Comparison of ENCODE assay signal across 9 cellular contexts in the genomic region with DNA sequence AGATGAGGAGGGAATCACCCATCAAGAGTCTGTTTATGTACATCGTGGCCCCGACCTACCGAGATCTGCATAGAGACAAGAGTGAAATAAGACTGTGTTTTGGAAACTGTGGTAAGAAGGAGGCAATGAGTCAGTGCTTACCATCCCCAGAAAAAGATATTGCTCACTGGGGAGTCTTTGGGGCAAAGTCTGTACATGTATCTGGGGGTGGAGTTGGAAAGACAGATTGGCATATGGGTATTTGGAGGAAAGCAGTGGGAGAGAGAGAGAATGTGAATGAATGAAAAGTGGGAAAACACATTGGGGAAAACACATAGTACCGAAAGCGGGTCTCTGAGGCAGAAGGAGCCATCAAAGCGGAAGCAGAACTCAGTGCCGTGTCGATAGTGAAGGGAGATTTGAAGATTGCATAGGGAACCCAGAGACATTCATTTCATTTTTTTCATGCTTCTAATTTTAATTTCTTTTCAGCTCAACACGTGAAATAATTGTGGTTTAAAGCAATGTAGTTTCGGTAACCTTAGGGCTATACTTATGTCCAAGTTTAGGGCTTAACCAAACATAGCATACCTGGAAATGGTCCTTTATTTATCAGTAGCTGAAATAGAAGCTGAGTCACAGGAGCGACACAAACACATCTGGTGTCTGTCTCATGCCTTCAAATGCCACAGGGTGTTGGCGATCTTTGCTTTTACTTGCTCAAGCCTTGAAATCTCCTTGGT.
A peak's percentile ranks its signal among the peaks of the same experiment; 100 is the strongest.
DNase-seq lines count a peak whose midpoint lies in the region; ATAC-seq and TF ChIP-seq lines count a peak whose summit lies in the region.
"Had no signal": no experiment of that assay in that cellular context is flagged by ENCODE, and none has a peak within 500 bp of the region (broad histone marks: within the 10 kb centered on the region; RNA-seq: fewer than 3 reads in every experiment).

No MANE protein-coding gene starts in this region.

- CTCF ChIA-PET in activated CD8-positive, alpha-beta T cell treated with anti-CD3 and anti-CD28 coated beads, Interleukin-2, amount 10 ng/mL, durations not matched to agents 7 days and 5 days (lab: Charles Lee), result interaction anchor here (0.6 to 2.7 kb wide), 12 partner anchors 8 to 134 kb away, joined by 3 to 7 read pairs (median 4); a partner anchor contains a TSS

- TF ChIP-seq CTCF in DOHH2 (IDR thresholded peaks at IDR 0.05; ENCODE audit: low read depth, low read length, poor library complexity, severe bottlenecking), result no peak

- H3K4me2 ChIP-seq in DOHH2 (ENCODE audit: low read length), result peak overlapping the region; percentile 55
- peak overlapping the region; percentile 54 for H3K4me2 ChIP-seq in Karpas-422 (ENCODE audit: low read depth, low read length, poor library complexity, severe bottlenecking)

- POLR2A ChIA-PET in activated CD8-positive, alpha-beta T cell treated with anti-CD3 and anti-CD28 coated beads, Interleukin-2, amount 10 ng/mL, durations not matched to agents 7 days and 5 days (lab: Charles Lee), result interaction anchor here (0.6 to 2.5 kb wide), 8 partner anchors 9 to 126 kb away, joined by 3 to 14 read pairs (median 4); a partner anchor contains a TSS

- peak overlapping the region; percentile 40 for H3K4me3 ChIP-seq in DOHH2 (ENCODE audit: low read length)
- H3K4me3 ChIP-seq in Karpas-422 (ENCODE audit: low read length), result peak overlapping the region; percentile 45; the same call in 1 of the 2 replicates
- H3K4me3 ChIP-seq: lung had no signal

- peak; percentile 54 for DNase-seq in Karpas-422
- peak; percentile 70 for DNase-seq in activated CD8-positive, alpha-beta T cell treated with anti-CD3 and anti-CD28 coated beads, Interleukin-2, amount 10 ng/mL, durations not matched to agents 7 days and 5 days
- peak; percentile 40 for DNase-seq in germinal center (ENCODE audit: low spot score)
- DNase-seq in NCI-H2196 treated with DMSO at 0.1 percent for 48 hours (lab: John Stamatoyannopoulos, UW; ENCODE audit: unreplicated experiment), result no peak
- no peak for DNase-seq in GOT3 (lab: John Stamatoyannopoulos, UW)

- H3K9me2 ChIP-seq in DOHH2 (replicated peaks; ENCODE audit: control insufficient read depth, low read length) (no peaks in the 10 kb centered on the region), Karpas-422 (replicated peaks; ENCODE audit: insufficient read depth, low read length) (no peaks in the 10 kb centered on the region)

- H3K27ac Mint-ChIP-seq in activated CD8-positive, alpha-beta T cell treated with anti-CD3 and anti-CD28 coated beads, Interleukin-2, amount 10 ng/mL, durations not matched to agents 7 days and 5 days, result peak overlapping the region; percentile 86
- H3K27ac Mint-ChIP-seq in stimulated activated naive CD8-positive, alpha-beta T cell treated with anti-CD3 and anti-CD28 coated beads, Interleukin-15, Interleukin-2, amounts not matched to agents 100 ng/mL and 50 ng/mL, for 24 hours, result peak overlapping the region; percentile 96

- ATAC-seq in GM21528 (IDR thresholded peaks at IDR 0.05; ENCODE audit: low FRiP score, unreplicated experiment), result peak; percentile 73
- peak; percentile 87 for ATAC-seq in activated CD8-positive, alpha-beta T cell treated with anti-CD3 and anti-CD28 coated beads, Interleukin-2, amount 10 ng/mL, durations not matched to agents 7 days and 5 days

- H3K9ac ChIP-seq in Karpas-422 (ENCODE audit: low read length), result peak overlapping the region; percentile 47

- H3K79me2 ChIP-seq in DOHH2 (ENCODE audit: control insufficient read depth, low read length) (no peaks in the 10 kb centered on the region), Karpas-422 (ENCODE audit: low read length) (no peaks in the 10 kb centered on the region)

- H3K9me3 ChIP-seq in DOHH2 (ENCODE audit: control insufficient read depth, insufficient read depth, low read length), result no peaks in the 10 kb centered on the region
- no peaks in the 10 kb centered on the region for H3K9me3 ChIP-seq in Karpas-422 (ENCODE audit: low read length)

- peaks cover 11% of the 10 kb centered on the region for H3K27me3 ChIP-seq in DOHH2 (ENCODE audit: control insufficient read depth, low read length)
- H3K27me3 ChIP-seq in Karpas-422 (ENCODE audit: low read length), result peaks cover 2% of the 10 kb centered on the region; the same call in 1 of the 2 replicates

- peak overlapping the region; percentile 83 for H2AFZ ChIP-seq in Karpas-422 (ENCODE audit: low read length)

- H3K9me3 Mint-ChIP-seq in activated CD8-positive, alpha-beta T cell treated with anti-CD3 and anti-CD28 coated beads, Interleukin-2, amount 10 ng/mL, durations not matched to agents 7 days and 5 days (ENCODE audit: insufficient read depth), result no peaks in the 10 kb centered on the region
- peaks cover 3% of the 10 kb centered on the region for H3K9me3 Mint-ChIP-seq in stimulated activated naive CD8-positive, alpha-beta T cell treated with anti-CD3 and anti-CD28 coated beads, Interleukin-15, Interleukin-2, amounts not matched to agents 100 ng/mL and 50 ng/mL, for 24 hours

- H3F3A ChIP-seq in DOHH2 (ENCODE audit: control insufficient read depth, insufficient read depth), result no peaks in the 10 kb centered on the region

- peaks cover 2% of the 10 kb centered on the region for H3K27me3 Mint-ChIP-seq in activated CD8-positive, alpha-beta T cell treated with anti-CD3 and anti-CD28 coated beads, Interleukin-2, amount 10 ng/mL, durations not matched to agents 7 days and 5 days (ENCODE audit: low read depth)
- peaks cover 9% of the 10 kb centered on the region for H3K27me3 Mint-ChIP-seq in stimulated activated naive CD8-positive, alpha-beta T cell treated with anti-CD3 and anti-CD28 coated beads, Interleukin-15, Interleukin-2, amounts not matched to agents 100 ng/mL and 50 ng/mL, for 24 hours

- peaks cover 50% of the 10 kb centered on the region for H3K4me1 Mint-ChIP-seq in activated CD8-positive, alpha-beta T cell treated with anti-CD3 and anti-CD28 coated beads, Interleukin-2, amount 10 ng/mL, durations not matched to agents 7 days and 5 days (ENCODE audit: low read depth)
- peaks cover 88% of the 10 kb centered on the region for H3K4me1 Mint-ChIP-seq in stimulated activated naive CD8-positive, alpha-beta T cell treated with anti-CD3 and anti-CD28 coated beads, Interleukin-15, Interleukin-2, amounts not matched to agents 100 ng/mL and 50 ng/mL, for 24 hours (ENCODE audit: low read depth)

- no peak overlapping the region for H3K27ac ChIP-seq in DOHH2 (ENCODE audit: low read depth, low read length)
- H3K27ac ChIP-seq in Karpas-422 (ENCODE audit: low read length), result no peak overlapping the region

- H3K36me3 ChIP-seq in DOHH2 (ENCODE audit: control insufficient read depth, low read length), result no peaks in the 10 kb centered on the region
- no peaks in the 10 kb centered on the region for H3K36me3 ChIP-seq in Karpas-422 (ENCODE audit: insufficient read depth, low read length)

- H3K4me1 ChIP-seq in DOHH2 (ENCODE audit: control insufficient read depth, low read length) (peaks cover 34% of the 10 kb centered on the region), Karpas-422 (ENCODE audit: low read length) (peaks cover 18% of the 10 kb centered on the region)

- H3K36me3 Mint-ChIP-seq in activated CD8-positive, alpha-beta T cell treated with anti-CD3 and anti-CD28 coated beads, Interleukin-2, amount 10 ng/mL, durations not matched to agents 7 days and 5 days (ENCODE audit: low read depth), result peaks cover 12% of the 10 kb centered on the region
- H3K36me3 Mint-ChIP-seq in stimulated activated naive CD8-positive, alpha-beta T cell treated with anti-CD3 and anti-CD28 coated beads, Interleukin-15, Interleukin-2, amounts not matched to agents 100 ng/mL and 50 ng/mL, for 24 hours (ENCODE audit: low read depth), result no peaks in the 10 kb centered on the region

- peak overlapping the region; percentile 62 for H3K4me3 Mint-ChIP-seq in activated CD8-positive, alpha-beta T cell treated with anti-CD3 and anti-CD28 coated beads, Interleukin-2, amount 10 ng/mL, durations not matched to agents 7 days and 5 days
- H3K4me3 Mint-ChIP-seq in stimulated activated naive CD8-positive, alpha-beta T cell treated with anti-CD3 and anti-CD28 coated beads, Interleukin-15, Interleukin-2, amounts not matched to agents 100 ng/mL and 50 ng/mL, for 24 hours, result peak overlapping the region; percentile 75

- H4K20me1 ChIP-seq in DOHH2 (ENCODE audit: control insufficient read depth, insufficient read depth, low read depth, low read length), result no peaks in the 10 kb centered on the region
- H4K20me1 ChIP-seq in Karpas-422 (ENCODE audit: insufficient read depth, low read depth, low read length), result no peaks in the 10 kb centered on the region

Comparison
In these comparisons a context has a peak if more than half of its experiments do, and no peak if none do; other contexts are left out.
1. DNase-seq: peak in Karpas-422 (single experiment), activated CD8-positive, alpha-beta T cell treated with anti-CD3 and anti-CD28 coated beads, Interleukin-2, amount 10 ng/mL, durations not matched to agents 7 days and 5 days (single experiment) and germinal center (single experiment); none in NCI-H2196 treated with DMSO at 0.1 percent for 48 hours (single experiment) and GOT3 (single experiment).